1 cellular context compared by ENCODE assay signal in the genomic region with DNA sequence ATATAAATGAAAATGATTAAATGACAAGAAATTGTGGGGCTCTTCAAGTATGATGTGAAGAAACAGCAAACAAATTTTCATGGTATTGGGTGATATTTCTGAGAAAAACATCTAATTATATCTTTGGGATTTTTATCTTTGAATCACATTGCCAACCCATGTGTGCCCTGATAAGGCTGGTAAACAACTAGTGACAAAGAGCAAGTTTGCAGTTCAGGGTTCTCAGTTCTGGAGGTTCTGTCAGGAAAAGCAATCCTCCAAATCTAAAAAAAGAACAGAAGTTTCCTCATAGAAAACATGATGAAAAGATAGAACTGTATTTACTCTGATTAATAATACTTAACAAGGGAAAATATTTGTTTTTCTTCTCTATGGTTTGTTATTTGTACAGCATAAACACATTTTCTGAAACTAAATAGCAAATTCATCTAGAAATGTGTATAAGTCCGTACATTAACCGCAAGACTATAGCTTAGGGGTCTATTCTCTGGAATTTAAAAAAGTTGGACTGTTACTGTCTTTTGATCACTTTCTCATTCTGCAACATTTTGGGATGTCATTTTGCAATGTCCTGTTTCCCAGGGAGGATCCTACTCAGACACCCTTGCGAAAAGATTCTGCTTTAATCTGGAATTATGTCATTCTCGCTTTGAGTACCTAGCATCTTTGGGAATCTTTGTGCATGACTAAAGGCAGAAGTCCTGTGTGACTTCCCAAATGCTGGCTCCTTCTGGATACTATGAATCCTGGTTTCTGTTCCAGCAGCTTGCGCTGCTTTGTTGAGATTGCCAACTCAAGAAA.
TF ChIP-seq lines count a peak whose summit lies in the region.

No MANE protein-coding gene starts in this region.

TF ChIP-seq in HepG2, 621 proteins besides CTCF, POLR2A, EP300 and RAD21 (continued from another document and continues in another):
- TF ChIP-seq, protein P1, sequence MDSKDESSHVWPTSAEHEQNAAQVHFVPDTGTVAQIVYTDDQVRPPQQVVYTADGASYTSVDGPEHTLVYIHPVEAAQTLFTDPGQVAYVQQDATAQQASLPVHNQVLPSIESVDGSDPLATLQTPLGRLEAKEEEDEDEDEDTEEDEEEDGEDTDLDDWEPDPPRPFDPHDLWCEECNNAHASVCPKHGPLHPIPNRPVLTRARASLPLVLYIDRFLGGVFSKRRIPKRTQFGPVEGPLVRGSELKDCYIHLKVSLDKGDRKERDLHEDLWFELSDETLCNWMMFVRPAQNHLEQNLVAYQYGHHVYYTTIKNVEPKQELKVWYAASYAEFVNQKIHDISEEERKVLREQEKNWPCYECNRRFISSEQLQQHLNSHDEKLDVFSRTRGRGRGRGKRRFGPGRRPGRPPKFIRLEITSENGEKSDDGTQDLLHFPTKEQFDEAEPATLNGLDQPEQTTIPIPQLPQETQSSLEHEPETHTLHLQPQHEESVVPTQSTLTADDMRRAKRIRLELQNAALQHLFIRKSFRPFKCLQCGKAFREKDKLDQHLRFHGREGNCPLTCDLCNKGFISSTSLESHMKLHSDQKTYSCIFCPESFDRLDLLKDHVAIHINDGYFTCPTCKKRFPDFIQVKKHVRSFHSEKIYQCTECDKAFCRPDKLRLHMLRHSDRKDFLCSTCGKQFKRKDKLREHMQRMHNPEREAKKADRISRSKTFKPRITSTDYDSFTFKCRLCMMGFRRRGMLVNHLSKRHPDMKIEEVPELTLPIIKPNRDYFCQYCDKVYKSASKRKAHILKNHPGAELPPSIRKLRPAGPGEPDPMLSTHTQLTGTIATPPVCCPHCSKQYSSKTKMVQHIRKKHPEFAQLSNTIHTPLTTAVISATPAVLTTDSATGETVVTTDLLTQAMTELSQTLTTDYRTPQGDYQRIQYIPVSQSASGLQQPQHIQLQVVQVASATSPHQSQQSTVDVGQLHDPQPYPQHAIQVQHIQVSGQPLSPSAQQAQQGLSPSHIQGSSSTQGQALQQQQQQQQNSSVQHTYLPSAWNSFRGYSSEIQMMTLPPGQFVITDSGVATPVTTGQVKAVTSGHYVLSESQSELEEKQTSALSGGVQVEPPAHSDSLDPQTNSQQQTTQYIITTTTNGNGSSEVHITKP (CRISPR knock-in tag; IDR thresholded peaks at IDR 0.05; ENCODE audit: low read depth) = no peak
- TF ChIP-seq, protein P2, sequence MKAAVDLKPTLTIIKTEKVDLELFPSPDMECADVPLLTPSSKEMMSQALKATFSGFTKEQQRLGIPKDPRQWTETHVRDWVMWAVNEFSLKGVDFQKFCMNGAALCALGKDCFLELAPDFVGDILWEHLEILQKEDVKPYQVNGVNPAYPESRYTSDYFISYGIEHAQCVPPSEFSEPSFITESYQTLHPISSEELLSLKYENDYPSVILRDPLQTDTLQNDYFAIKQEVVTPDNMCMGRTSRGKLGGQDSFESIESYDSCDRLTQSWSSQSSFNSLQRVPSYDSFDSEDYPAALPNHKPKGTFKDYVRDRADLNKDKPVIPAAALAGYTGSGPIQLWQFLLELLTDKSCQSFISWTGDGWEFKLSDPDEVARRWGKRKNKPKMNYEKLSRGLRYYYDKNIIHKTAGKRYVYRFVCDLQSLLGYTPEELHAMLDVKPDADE (CRISPR knock-in tag; IDR thresholded peaks at IDR 0.05) = no peak
- TF ChIP-seq KLF16 (CRISPR knock-in tag; IDR thresholded peaks at IDR 0.05) (peak in 1 of 2 experiments; percentile 21; a peak in 1 of 4 replicates), FOSL2 (CRISPR knock-in tag; IDR thresholded peaks at IDR 0.05) (peak; percentile 68), ZBTB7B (CRISPR knock-in tag; IDR thresholded peaks at IDR 0.05) (peak; percentile 19; the same call in 1 of the 2 replicates), FOXP1 (IDR thresholded peaks at IDR 0.05) (no peak), FOXP1 (CRISPR knock-in tag; IDR thresholded peaks at IDR 0.05) (peak; percentile 91), FOXA3 (CRISPR knock-in tag; IDR thresholded peaks at IDR 0.05) (peak; percentile 90), ZNF205 (CRISPR knock-in tag; IDR thresholded peaks at IDR 0.05) (no peak), KDM6A (CRISPR knock-in tag; IDR thresholded peaks at IDR 0.05; ENCODE audit: low read depth) (0 out of 2 replicates have a peak, but pooled peaks have one; percentile 35), SMAD1 (CRISPR knock-in tag; IDR thresholded peaks at IDR 0.05; ENCODE audit: borderline replicate concordance, low read depth) (no peak), RARA (CRISPR knock-in tag; IDR thresholded peaks at IDR 0.05) (peak; percentile 62), ARNT2 (CRISPR knock-in tag; IDR thresholded peaks at IDR 0.05; ENCODE audit: low read depth) (no peak), SOX13 (IDR thresholded peaks at IDR 0.05) (no peak), SOX13 (CRISPR knock-in tag; conservative IDR thresholded peaks at IDR 0.05 in 1 of 2, IDR thresholded peaks at IDR 0.05 in 1 of 2) (peak in 1 of 2 experiments; percentile 83; a peak in 2 of 4 replicates), NFE2 (CRISPR knock-in tag; IDR thresholded peaks at IDR 0.05) (no peak), XBP1 (CRISPR knock-in tag; IDR thresholded peaks at IDR 0.05) (no peak), GATAD2A (CRISPR knock-in tag; IDR thresholded peaks at IDR 0.05) (peak; percentile 86), ZNF138 (CRISPR knock-in tag; IDR thresholded peaks at IDR 0.05; ENCODE audit: low read depth) (no peak), MEF2D (CRISPR knock-in tag; IDR thresholded peaks at IDR 0.05) (peak; percentile 98), KDM3A (CRISPR knock-in tag; IDR thresholded peaks at IDR 0.05; ENCODE audit: low read depth) (no peak), ZNF883 (CRISPR knock-in tag; IDR thresholded peaks at IDR 0.05; ENCODE audit: not compliant biosample characterization) (no peak), ZNF207 (IDR thresholded peaks at IDR 0.05; ENCODE audit: borderline replicate concordance) (no peak), PHF21A (CRISPR knock-in tag; IDR thresholded peaks at IDR 0.05) (peak; percentile 50; the same call in 1 of the 2 replicates), MED8 (CRISPR knock-in tag; IDR thresholded peaks at IDR 0.05; ENCODE audit: insufficient replicate concordance) (no peak), HINFP (CRISPR knock-in tag; IDR thresholded peaks at IDR 0.05; ENCODE audit: low read depth) (no peak), ZNF446 (CRISPR knock-in tag; IDR thresholded peaks at IDR 0.05) (no peak), FOXO1 (CRISPR knock-in tag; IDR thresholded peaks at IDR 0.05) (peak; percentile 86), NR2F6 (IDR thresholded peaks at IDR 0.05) (peak; percentile 26; the same call in 1 of the 2 replicates), NR2F6 (CRISPR knock-in tag; IDR thresholded peaks at IDR 0.05) (0 out of 2 replicates have a peak, but pooled peaks have one; percentile 15), NCOA2 (CRISPR knock-in tag; IDR thresholded peaks at IDR 0.05) (peak; percentile 89), MED1 (CRISPR knock-in tag; IDR thresholded peaks at IDR 0.05) (peak; percentile 81), CEBPG (CRISPR knock-in tag; IDR thresholded peaks at IDR 0.05) (peak; percentile 36; the same call in 1 of the 2 replicates), ZNF737 (CRISPR knock-in tag; IDR thresholded peaks at IDR 0.05; ENCODE audit: borderline replicate concordance) (no peak), ETV6 (CRISPR knock-in tag; conservative IDR thresholded peaks at IDR 0.05) (no peak), SCMH1 (CRISPR knock-in tag; IDR thresholded peaks at IDR 0.05; ENCODE audit: borderline replicate concordance) (no peak), SOX6 (IDR thresholded peaks at IDR 0.05) (no peak), SOX6 (CRISPR knock-in tag; IDR thresholded peaks at IDR 0.05) (peak; percentile 83), MAFF (IDR thresholded peaks at IDR 0.05; ENCODE audit: low read depth, low read length) (no peak)
- TF ChIP-seq, protein P3, sequence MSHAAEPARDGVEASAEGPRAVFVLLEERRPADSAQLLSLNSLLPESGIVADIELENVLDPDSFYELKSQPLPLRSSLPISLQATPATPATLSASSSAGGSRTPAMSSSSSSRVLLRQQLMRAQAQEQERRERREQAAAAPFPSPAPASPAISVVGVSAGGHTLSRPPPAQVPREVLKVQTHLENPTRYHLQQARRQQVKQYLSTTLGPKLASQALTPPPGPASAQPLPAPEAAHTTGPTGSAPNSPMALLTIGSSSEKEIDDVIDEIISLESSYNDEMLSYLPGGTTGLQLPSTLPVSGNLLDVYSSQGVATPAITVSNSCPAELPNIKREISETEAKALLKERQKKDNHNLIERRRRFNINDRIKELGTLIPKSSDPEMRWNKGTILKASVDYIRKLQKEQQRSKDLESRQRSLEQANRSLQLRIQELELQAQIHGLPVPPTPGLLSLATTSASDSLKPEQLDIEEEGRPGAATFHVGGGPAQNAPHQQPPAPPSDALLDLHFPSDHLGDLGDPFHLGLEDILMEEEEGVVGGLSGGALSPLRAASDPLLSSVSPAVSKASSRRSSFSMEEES (CRISPR knock-in tag; IDR thresholded peaks at IDR 0.05) = 0 out of 2 replicates have a peak, but pooled peaks have one; percentile 21
- TF ChIP-seq, protein P4, sequence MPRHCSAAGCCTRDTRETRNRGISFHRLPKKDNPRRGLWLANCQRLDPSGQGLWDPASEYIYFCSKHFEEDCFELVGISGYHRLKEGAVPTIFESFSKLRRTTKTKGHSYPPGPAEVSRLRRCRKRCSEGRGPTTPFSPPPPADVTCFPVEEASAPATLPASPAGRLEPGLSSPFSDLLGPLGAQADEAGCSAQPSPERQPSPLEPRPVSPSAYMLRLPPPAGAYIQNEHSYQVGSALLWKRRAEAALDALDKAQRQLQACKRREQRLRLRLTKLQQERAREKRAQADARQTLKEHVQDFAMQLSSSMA (CRISPR knock-in tag; IDR thresholded peaks at IDR 0.05) = no peak
- TF ChIP-seq, protein P5, sequence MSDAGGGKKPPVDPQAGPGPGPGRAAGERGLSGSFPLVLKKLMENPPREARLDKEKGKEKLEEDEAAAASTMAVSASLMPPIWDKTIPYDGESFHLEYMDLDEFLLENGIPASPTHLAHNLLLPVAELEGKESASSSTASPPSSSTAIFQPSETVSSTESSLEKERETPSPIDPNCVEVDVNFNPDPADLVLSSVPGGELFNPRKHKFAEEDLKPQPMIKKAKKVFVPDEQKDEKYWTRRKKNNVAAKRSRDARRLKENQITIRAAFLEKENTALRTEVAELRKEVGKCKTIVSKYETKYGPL (CRISPR knock-in tag; IDR thresholded peaks at IDR 0.05) = no peak
- TF ChIP-seq, protein P6, sequence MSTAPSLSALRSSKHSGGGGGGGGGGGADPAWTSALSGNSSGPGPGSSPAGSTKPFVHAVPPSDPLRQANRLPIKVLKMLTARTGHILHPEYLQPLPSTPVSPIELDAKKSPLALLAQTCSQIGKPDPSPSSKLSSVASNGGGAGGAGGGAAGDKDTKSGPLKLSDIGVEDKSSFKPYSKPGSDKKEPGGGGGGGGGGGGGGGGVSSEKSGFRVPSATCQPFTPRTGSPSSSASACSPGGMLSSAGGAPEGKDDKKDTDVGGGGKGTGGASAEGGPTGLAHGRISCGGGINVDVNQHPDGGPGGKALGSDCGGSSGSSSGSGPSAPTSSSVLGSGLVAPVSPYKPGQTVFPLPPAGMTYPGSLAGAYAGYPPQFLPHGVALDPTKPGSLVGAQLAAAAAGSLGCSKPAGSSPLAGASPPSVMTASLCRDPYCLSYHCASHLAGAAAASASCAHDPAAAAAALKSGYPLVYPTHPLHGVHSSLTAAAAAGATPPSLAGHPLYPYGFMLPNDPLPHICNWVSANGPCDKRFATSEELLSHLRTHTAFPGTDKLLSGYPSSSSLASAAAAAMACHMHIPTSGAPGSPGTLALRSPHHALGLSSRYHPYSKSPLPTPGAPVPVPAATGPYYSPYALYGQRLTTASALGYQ (CRISPR knock-in tag; IDR thresholded peaks at IDR 0.05) = peak; percentile 38; the same call in 1 of the 2 replicates
- TF ChIP-seq, protein P7, sequence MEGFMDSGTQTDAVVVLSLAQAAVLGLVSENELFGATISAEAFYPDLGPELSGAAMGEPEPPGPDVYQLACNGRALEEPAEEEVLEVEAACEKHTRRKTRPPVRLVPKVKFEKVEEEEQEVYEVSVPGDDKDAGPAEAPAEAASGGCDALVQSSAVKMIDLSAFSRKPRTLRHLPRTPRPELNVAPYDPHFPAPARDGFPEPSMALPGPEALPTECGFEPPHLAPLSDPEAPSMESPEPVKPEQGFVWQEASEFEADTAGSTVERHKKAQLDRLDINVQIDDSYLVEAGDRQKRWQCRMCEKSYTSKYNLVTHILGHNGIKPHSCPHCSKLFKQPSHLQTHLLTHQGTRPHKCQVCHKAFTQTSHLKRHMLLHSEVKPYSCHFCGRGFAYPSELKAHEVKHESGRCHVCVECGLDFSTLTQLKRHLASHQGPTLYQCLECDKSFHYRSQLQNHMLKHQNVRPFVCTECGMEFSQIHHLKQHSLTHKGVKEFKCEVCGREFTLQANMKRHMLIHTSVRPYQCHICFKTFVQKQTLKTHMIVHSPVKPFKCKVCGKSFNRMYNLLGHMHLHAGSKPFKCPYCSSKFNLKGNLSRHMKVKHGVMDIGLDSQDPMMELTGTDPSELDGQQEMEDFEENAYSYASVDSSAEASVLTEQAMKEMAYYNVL (CRISPR knock-in tag; IDR thresholded peaks at IDR 0.05; ENCODE audit: borderline replicate concordance) = peak; percentile 70; the same call in 1 of the 2 replicates
- TF ChIP-seq, protein P8, sequence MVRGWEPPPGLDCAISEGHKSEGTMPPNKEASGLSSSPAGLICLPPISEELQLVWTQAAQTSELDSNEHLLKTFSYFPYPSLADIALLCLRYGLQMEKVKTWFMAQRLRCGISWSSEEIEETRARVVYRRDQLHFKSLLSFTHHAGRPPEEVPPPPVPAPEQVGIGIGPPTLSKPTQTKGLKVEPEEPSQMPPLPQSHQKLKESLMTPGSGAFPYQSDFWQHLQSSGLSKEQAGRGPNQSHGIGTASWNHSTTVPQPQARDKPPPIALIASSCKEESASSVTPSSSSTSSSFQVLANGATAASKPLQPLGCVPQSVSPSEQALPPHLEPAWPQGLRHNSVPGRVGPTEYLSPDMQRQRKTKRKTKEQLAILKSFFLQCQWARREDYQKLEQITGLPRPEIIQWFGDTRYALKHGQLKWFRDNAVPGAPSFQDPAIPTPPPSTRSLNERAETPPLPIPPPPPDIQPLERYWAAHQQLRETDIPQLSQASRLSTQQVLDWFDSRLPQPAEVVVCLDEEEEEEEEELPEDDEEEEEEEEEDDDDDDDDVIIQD (CRISPR knock-in tag; IDR thresholded peaks at IDR 0.05; ENCODE audit: low read depth) = 0 out of 2 replicates have a peak, but pooled peaks have one; percentile 22
- TF ChIP-seq, protein P9, sequence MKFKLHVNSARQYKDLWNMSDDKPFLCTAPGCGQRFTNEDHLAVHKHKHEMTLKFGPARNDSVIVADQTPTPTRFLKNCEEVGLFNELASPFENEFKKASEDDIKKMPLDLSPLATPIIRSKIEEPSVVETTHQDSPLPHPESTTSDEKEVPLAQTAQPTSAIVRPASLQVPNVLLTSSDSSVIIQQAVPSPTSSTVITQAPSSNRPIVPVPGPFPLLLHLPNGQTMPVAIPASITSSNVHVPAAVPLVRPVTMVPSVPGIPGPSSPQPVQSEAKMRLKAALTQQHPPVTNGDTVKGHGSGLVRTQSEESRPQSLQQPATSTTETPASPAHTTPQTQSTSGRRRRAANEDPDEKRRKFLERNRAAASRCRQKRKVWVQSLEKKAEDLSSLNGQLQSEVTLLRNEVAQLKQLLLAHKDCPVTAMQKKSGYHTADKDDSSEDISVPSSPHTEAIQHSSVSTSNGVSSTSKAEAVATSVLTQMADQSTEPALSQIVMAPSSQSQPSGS (CRISPR knock-in tag; IDR thresholded peaks at IDR 0.05) = 0 out of 2 replicates have a peak, but pooled peaks have one; percentile 11
